ENCODE assay signal across 9 cellular contexts in genomic region chr10:1043532-1043995, GRCh38. TPM values are rescaled to one million over a fixed set of nuclear protein-coding genes. Genes with fewer than 3 reads are reported as not detected.
DNase-seq lines count a peak whose midpoint lies in the region; ATAC-seq, FAIRE-seq and TF ChIP-seq lines count a peak whose summit lies in the region.
"Had no signal": no experiment of that assay in that cellular context is flagged by ENCODE, and none has a peak within 500 bp of the region (broad histone marks: within the 10 kb centered on the region; RNA-seq: fewer than 3 reads in every experiment).

No MANE protein-coding gene starts in this region.

- H4K8ac ChIP-seq in mesenchymal stem cell (ENCODE audit: low read length) = no peak overlapping the region

- no peak overlapping the region for H3K14ac ChIP-seq in mesenchymal stem cell (ENCODE audit: low read length in 2 of 2)

- H3K27me3 Mint-ChIP-seq in activated T-cell treated with anti-CD3 and anti-CD28 coated beads, Interleukin-2, amount 50 U/mL, for 72 hours (ENCODE audit: low read depth) = no peaks in the 10 kb centered on the region

- H3K4me2 ChIP-seq in HepG2 (ENCODE audit: low read depth, low read length) (no peak overlapping the region), mesenchymal stem cell (ENCODE audit: low read length, poor library complexity, severe bottlenecking) (no peak overlapping the region)

- no peak overlapping the region for H2AFZ ChIP-seq in HepG2 (ENCODE audit: low read length)
- no peak overlapping the region for H2AFZ ChIP-seq in mesenchymal stem cell (ENCODE audit: low read depth, low read length)

- no peak overlapping the region for H3K18ac ChIP-seq in mesenchymal stem cell (ENCODE audit: low read depth in 1 of 2, low read length in 2 of 2)

- H2BK5ac ChIP-seq in mesenchymal stem cell (ENCODE audit: low read depth, low read length, poor library complexity, severe bottlenecking) = no peak overlapping the region

- H4K91ac ChIP-seq in mesenchymal stem cell (ENCODE audit: low read length) = no peak overlapping the region

- peaks cover 7% of the 10 kb centered on the region for H3K79me1 ChIP-seq in mesenchymal stem cell (replicated peaks; ENCODE audit: low read length, poor library complexity, severe bottlenecking)

- no TSS peak for BruUV-seq in HepG2 (replicated peaks; lab: Mats Ljungman, UMichigan)

- H2AK5ac ChIP-seq in mesenchymal stem cell (ENCODE audit: low read length, severe bottlenecking) = no peak overlapping the region

- H3K27me3 ChIP-seq in liver (ENCODE audit: control insufficient read depth in 4 of 4, insufficient read depth in 4 of 4, low read length in 3 of 4) (no peaks in the 10 kb centered on the region), HepG2 (ENCODE audit: control insufficient read depth in 1 of 2, insufficient read depth in 2 of 2, low read length in 2 of 2) (no peaks in the 10 kb centered on the region; a peak in 1 of 5 replicates), mesenchymal stem cell (ENCODE audit: control insufficient read depth in 1 of 2, insufficient read depth in 1 of 2, low read length in 2 of 2) (no peaks in the 10 kb centered on the region), SJCRH30 (no peaks in the 10 kb centered on the region)

- intact Hi-C loops in HepG2 (cut with micrococcal nuclease; ENCODE audit: unreplicated experiment) = no loop called here

- TF ChIP-seq CTCF in liver (IDR thresholded peaks at IDR 0.05; ENCODE audit: low read depth, low read length, missing input control) (no peak), HepG2 (CRISPR knock-in tag; IDR thresholded peaks at IDR 0.05) (no peak)

- H4K20me1 ChIP-seq in HepG2 (ENCODE audit: insufficient read depth, low read length) = peaks cover 58% of the 10 kb centered on the region

- H2BK12ac ChIP-seq in mesenchymal stem cell (ENCODE audit: low read length in 2 of 2) = no peak overlapping the region

- H2BK120ac ChIP-seq in mesenchymal stem cell (ENCODE audit: low read depth, low read length) = no peak overlapping the region

- CTCF ChIA-PET in HepG2 (lab: Yijun Ruan, JAX; ENCODE audit: low intra/inter-chr PET ratio, low total read pairs) = no interaction called here

- no peak for DNase-seq in HepG2 (ENCODE audit: low spot score)
- no peak for DNase-seq in activated T-cell treated with anti-CD3 and anti-CD28 coated beads, Interleukin-2, amount 50 U/mL, for 72 hours
- peak; percentile 33 for DNase-seq in mesenchymal stem cell
- no peak for DNase-seq in SJCRH30
- no peak for DNase-seq in middle frontal gyrus (ENCODE audit: extremely low spot score, low spot score)
- no peak for DNase-seq in SKM-1 treated with dmso at 0.1 percent for 144 hours (lab: John Stamatoyannopoulos, UW; ENCODE audit: unreplicated experiment)

- H3K36me3 ChIP-seq in liver (ENCODE audit: control insufficient read depth in 4 of 4, insufficient read depth in 3 of 4, low read depth in 1 of 4, low read length in 3 of 4) = peaks cover 5 to 36% (median 30%) of the 10 kb centered on the region in 4 donors
- H3K36me3 ChIP-seq in HepG2 (replicated peaks in 1 of 2; ENCODE audit: control insufficient read depth in 1 of 2, insufficient read depth in 2 of 2, low read length in 2 of 2) = peaks cover 7 to 30% of the 10 kb centered on the region in 2 experiments
- peaks cover 19 to 70% of the 10 kb centered on the region in 2 experiments for H3K36me3 ChIP-seq in mesenchymal stem cell (ENCODE audit: control insufficient read depth in 1 of 2, insufficient read depth in 2 of 2, low read depth in 1 of 2, low read length in 2 of 2)
- peaks cover 34% of the 10 kb centered on the region for H3K36me3 ChIP-seq in SJCRH30

- POLR2A ChIA-PET in HepG2 (lab: Yijun Ruan, JAX) = no interaction called here

- H3K4me1 ChIP-seq in liver (ENCODE audit: control insufficient read depth in 4 of 4, insufficient read depth in 4 of 4, low read length in 3 of 4) (peaks cover 0 to 26% (median 12%) of the 10 kb centered on the region in 4 donors), HepG2 (ENCODE audit: insufficient read depth, low read length) (peaks cover 33% of the 10 kb centered on the region), mesenchymal stem cell (ENCODE audit: control insufficient read depth, insufficient read depth, low read depth, low read length) (peaks cover 7% of the 10 kb centered on the region), SJCRH30 (no peaks in the 10 kb centered on the region)

- H3K4me3 Mint-ChIP-seq in activated T-cell treated with anti-CD3 and anti-CD28 coated beads, Interleukin-2, amount 50 U/mL, for 72 hours = peak overlapping the region; percentile 65 to 70

- ATAC-seq in HepG2 (no peak; the same call in 2 of the 3 replicates), HG03103 (IDR thresholded peaks at IDR 0.05; ENCODE audit: low read depth, unreplicated experiment) (peak; percentile 51)
- peak; percentile 28 to 49 for ATAC-seq in activated T-cell treated with anti-CD3 and anti-CD28 coated beads, Interleukin-2, amount 50 U/mL, for 72 hours (replicated peaks in 1 of 2)

- peaks cover 41% of the 10 kb centered on the region for H3K4me1 Mint-ChIP-seq in activated T-cell treated with anti-CD3 and anti-CD28 coated beads, Interleukin-2, amount 50 U/mL, for 72 hours (ENCODE audit: low read depth)

- H3K9ac ChIP-seq in liver (ENCODE audit: low read depth in 1 of 2, low read length in 2 of 2) (peak overlapping the region in 1 of 2 donors; percentile 48), HepG2 (ENCODE audit: insufficient read depth, low read depth, low read length) (no peak overlapping the region), mesenchymal stem cell (ENCODE audit: low read length) (no peak overlapping the region)

- H3K27ac ChIP-seq in liver (ENCODE audit: low read depth in 1 of 2, low read length in 2 of 2) = peak overlapping the region; percentile 58 to 59
- no peak overlapping the region for H3K27ac ChIP-seq in HepG2 (ENCODE audit: extremely low read length, insufficient read depth, low read length)
- H3K27ac ChIP-seq in mesenchymal stem cell (ENCODE audit: low read length, poor library complexity, severe bottlenecking) = no peak overlapping the region
- H3K27ac ChIP-seq in SJCRH30 = no peak overlapping the region

- no peak overlapping the region for H3K4ac ChIP-seq in mesenchymal stem cell (ENCODE audit: low read depth in 1 of 2, low read length in 2 of 2)

- no peak for TF ChIP-seq RAD21 in liver (IDR thresholded peaks at IDR 0.05)
- TF ChIP-seq RAD21 in HepG2 (CRISPR knock-in tag; IDR thresholded peaks at IDR 0.05) = no peak

- H3K9me3 Mint-ChIP-seq in activated T-cell treated with anti-CD3 and anti-CD28 coated beads, Interleukin-2, amount 50 U/mL, for 72 hours = no peaks in the 10 kb centered on the region

- WGBS in liver = 72% methylated on average over 12 of the region's 12 CpGs
- 91% methylated on average over 12 of the region's 12 CpGs for WGBS in HepG2 (ENCODE audit: low lambda C conversion rate)
- WGBS in mesenchymal stem cell = 94% methylated on average over 12 of the region's 12 CpGs

- peak overlapping the region; percentile 82 for H3K27ac Mint-ChIP-seq in activated T-cell treated with anti-CD3 and anti-CD28 coated beads, Interleukin-2, amount 50 U/mL, for 72 hours

- TF ChIP-seq POLR2A in HepG2 (IDR thresholded peaks at IDR 0.05; ENCODE audit: insufficient read depth in 1 of 2, low read depth in 2 of 2, low read length in 2 of 2) = no peak

- no peak overlapping the region for H3K4me3 ChIP-seq in liver (ENCODE audit: low read depth in 1 of 3, low read length in 3 of 3)
- H3K4me3 ChIP-seq in HepG2 (replicated peaks in 1 of 3; ENCODE audit: insufficient read depth in 1 of 3, low read depth in 2 of 3, low read length in 3 of 3) = no peak overlapping the region
- no peak overlapping the region for H3K4me3 ChIP-seq in mesenchymal stem cell (ENCODE audit: insufficient read depth in 1 of 2, low read depth in 1 of 2, low read length in 2 of 2)
- no peak overlapping the region for H3K4me3 ChIP-seq in SJCRH30

- no peak for FAIRE-seq in HepG2 (lab: Jason Lieb, UNC)
- FAIRE-seq: TTC549 had no signal

- H3K79me2 ChIP-seq in HepG2 (ENCODE audit: insufficient read depth, low read length) = peaks cover 46% of the 10 kb centered on the region

- no peak overlapping the region for H3K23ac ChIP-seq in mesenchymal stem cell (ENCODE audit: low read length in 2 of 2)

- H2BK15ac ChIP-seq in mesenchymal stem cell (ENCODE audit: low read depth, poor library complexity, severe bottlenecking) = no peak overlapping the region

- H3K36me3 Mint-ChIP-seq in activated T-cell treated with anti-CD3 and anti-CD28 coated beads, Interleukin-2, amount 50 U/mL, for 72 hours (ENCODE audit: insufficient read depth in 2 of 2) = peaks cover 4 to 19% of the 10 kb centered on the region in 2 donors

- TF ChIP-seq EP300 in HepG2 (IDR thresholded peaks at IDR 0.05; ENCODE audit: low read depth in 2 of 2, low read length in 2 of 2) (no peak), HepG2 (CRISPR knock-in tag; IDR thresholded peaks at IDR 0.05; ENCODE audit: borderline replicate concordance) (no peak)

- H3K9me3 ChIP-seq in liver (ENCODE audit: control insufficient read depth in 4 of 4, low read length in 3 of 4) (no peaks in the 10 kb centered on the region), HepG2 (ENCODE audit: low read length) (no peaks in the 10 kb centered on the region), mesenchymal stem cell (ENCODE audit: control insufficient read depth, low read length) (no peaks in the 10 kb centered on the region), SJCRH30 (replicated peaks) (no peaks in the 10 kb centered on the region)

- in situ Hi-C loops in HepG2 (cut with HindIII; ENCODE audit: extremely low pct_ligation_motif_present, low pct_unique_long_range_greater_than_20kb) = no loop called here

RNA-seq across cellular contexts. Expression of gene IDI1, which starts 5.4 kb away (rescaled TPM):
- total RNA-seq in liver = 100 to 1,000 TPM; 137 to 264 TPM
- polyA plus RNA-seq in liver = 10 to 100 TPM; 78.8 to 80.5 TPM
- 145 and 247 TPM in 2 replicates for total RNA-seq in HepG2 (2016; rRNA removed; fragmentation: Illumina TruSeq; extraction: Trizol)
- total RNA-seq in HepG2 (2016; cell fraction: cytosol; rRNA removed; fragmentation: Illumina TruSeq; extraction: Trizol; ENCODE audit: low read depth) = 30.6 and 36.4 TPM in 2 replicates
- 151 and 249 TPM in 2 replicates for total RNA-seq in HepG2 (2016; cell fraction: insoluble cytoplasmic fraction; rRNA removed; fragmentation: Illumina TruSeq; extraction: Trizol)
- 51.4 and 56.7 TPM in 2 replicates for total RNA-seq in HepG2 (2016; cell fraction: membrane; rRNA removed; fragmentation: Illumina TruSeq; extraction: Trizol)
- total RNA-seq in HepG2 (2016; cell fraction: nucleus; rRNA removed; fragmentation: Illumina TruSeq; extraction: Trizol) = 95.7 and 98.8 TPM in 2 replicates
- polyA plus RNA-seq in HepG2 (2011; rRNA removed) = 44.4 and 56.6 TPM in 2 replicates
- 17.6 and 37.3 TPM in 2 replicates for polyA plus RNA-seq in HepG2 (2011; cell fraction: cytosol; rRNA removed)
- 43.0 and 68.2 TPM in 2 replicates for polyA plus RNA-seq in HepG2 (2011; cell fraction: nucleus; rRNA removed)
- 95.0 and 101 TPM in 2 replicates for polyA plus RNA-seq in HepG2 (2012)
- polyA plus RNA-seq in HepG2 (2016; cell fraction: cytosol; fragmentation: Illumina TruSeq; extraction: Trizol; ENCODE audit: low read depth) = 11.6 and 13.1 TPM in 2 replicates
- polyA plus RNA-seq in HepG2 (2016; cell fraction: insoluble cytoplasmic fraction; fragmentation: Illumina TruSeq; extraction: Trizol; ENCODE audit: low read depth) = 253 and 286 TPM in 2 replicates
- polyA plus RNA-seq in HepG2 (2016; cell fraction: membrane; fragmentation: Illumina TruSeq; extraction: Trizol; ENCODE audit: low read depth) = 34.8 and 35.9 TPM in 2 replicates
- 142 and 155 TPM in 2 replicates for polyA plus RNA-seq in HepG2 (2016; cell fraction: nucleus; fragmentation: Illumina TruSeq; extraction: Trizol; ENCODE audit: insufficient read depth, low read depth)
- polyA minus RNA-seq in HepG2 (2011; rRNA and poly(A)+ RNA removed; ENCODE audit: low replicate concordance) = 13.6 and 22.4 TPM in 2 replicates
- polyA minus RNA-seq in HepG2 (2011; cell fraction: cytosol; rRNA and poly(A)+ RNA removed) = 13.5 and 22.8 TPM in 2 replicates
- 43.5 and 60.7 TPM in 2 replicates for polyA minus RNA-seq in HepG2 (2011; cell fraction: nucleus; rRNA and poly(A)+ RNA removed)
- total RNA-seq in activated T-cell treated with anti-CD3 and anti-CD28 coated beads, Interleukin-2, amount 50 U/mL, for 72 hours = 10 to 100 TPM; 37.4 to 46.7 TPM
- 198 TPM for polyA plus RNA-seq in mesenchymal stem cell (2013, experiment 1 of 2)
- 211 TPM for polyA plus RNA-seq in mesenchymal stem cell (2013, experiment 2 of 2)
- 66.8 and 70.0 TPM in 2 replicates for total RNA-seq in SJCRH30 (2014; rRNA removed; shearing (Covaris generic))

RNA-seq across cellular contexts. Expression of gene WDR37, which starts 12.6 kb away (rescaled TPM):
- total RNA-seq in liver = 10 to 100 TPM in 1 of 2 donors, 1 to 10 TPM in 1; 6.9 to 12.1 TPM
- 1 to 10 TPM; 3.6 to 4.3 TPM for polyA plus RNA-seq in liver
- 5.4 and 5.9 TPM in 2 replicates for total RNA-seq in HepG2 (2016; rRNA removed; fragmentation: Illumina TruSeq; extraction: Trizol)
- total RNA-seq in HepG2 (2016; cell fraction: cytosol; rRNA removed; fragmentation: Illumina TruSeq; extraction: Trizol; ENCODE audit: low read depth) = 14.4 and 16.4 TPM in 2 replicates
- 4.7 and 6.1 TPM in 2 replicates for total RNA-seq in HepG2 (2016; cell fraction: insoluble cytoplasmic fraction; rRNA removed; fragmentation: Illumina TruSeq; extraction: Trizol)
- total RNA-seq in HepG2 (2016; cell fraction: membrane; rRNA removed; fragmentation: Illumina TruSeq; extraction: Trizol) = 8.1 and 8.5 TPM in 2 replicates
- 7.7 and 7.8 TPM in 2 replicates for total RNA-seq in HepG2 (2016; cell fraction: nucleus; rRNA removed; fragmentation: Illumina TruSeq; extraction: Trizol)
- polyA plus RNA-seq in HepG2 (2011; rRNA removed) = 7.5 and 8.6 TPM in 2 replicates
- polyA plus RNA-seq in HepG2 (2011; cell fraction: cytosol; rRNA removed) = 5.3 TPM in 2 replicates
- polyA plus RNA-seq in HepG2 (2011; cell fraction: nucleus; rRNA removed) = 19.8 and 22.5 TPM in 2 replicates
- polyA plus RNA-seq in HepG2 (2012) = 6.1 and 6.9 TPM in 2 replicates
- polyA plus RNA-seq in HepG2 (2016; cell fraction: cytosol; fragmentation: Illumina TruSeq; extraction: Trizol; ENCODE audit: low read depth) = 0.37 and 0.41 TPM in 2 replicates
- 4.6 and 5.8 TPM in 2 replicates for polyA plus RNA-seq in HepG2 (2016; cell fraction: insoluble cytoplasmic fraction; fragmentation: Illumina TruSeq; extraction: Trizol; ENCODE audit: low read depth)
- 1.1 and 1.2 TPM in 2 replicates for polyA plus RNA-seq in HepG2 (2016; cell fraction: membrane; fragmentation: Illumina TruSeq; extraction: Trizol; ENCODE audit: low read depth)
- polyA plus RNA-seq in HepG2 (2016; cell fraction: nucleus; fragmentation: Illumina TruSeq; extraction: Trizol; ENCODE audit: insufficient read depth, low read depth) = 16.0 TPM in 2 replicates
- 39.9 and 41.7 TPM in 2 replicates for polyA minus RNA-seq in HepG2 (2011; rRNA and poly(A)+ RNA removed; ENCODE audit: low replicate concordance)
- 7.3 and 13.4 TPM in 2 replicates for polyA minus RNA-seq in HepG2 (2011; cell fraction: cytosol; rRNA and poly(A)+ RNA removed)
- 16.2 and 17.1 TPM in 2 replicates for polyA minus RNA-seq in HepG2 (2011; cell fraction: nucleus; rRNA and poly(A)+ RNA removed)
- 10 to 100 TPM; 18.1 to 18.7 TPM for total RNA-seq in activated T-cell treated with anti-CD3 and anti-CD28 coated beads, Interleukin-2, amount 50 U/mL, for 72 hours
- 18.0 TPM for polyA plus RNA-seq in mesenchymal stem cell (2013, experiment 1 of 2)
- 17.1 TPM for polyA plus RNA-seq in mesenchymal stem cell (2013, experiment 2 of 2)
- total RNA-seq in SJCRH30 (2014; rRNA removed; shearing (Covaris generic)) = 5.6 and 6.1 TPM in 2 replicates

RNA-seq across cellular contexts. Expression of gene IDI2, which starts 17.9 kb away (rescaled TPM):
- total RNA-seq in liver = not detected
- polyA plus RNA-seq in liver = not detected
- total RNA-seq in HepG2 (2016; rRNA removed; fragmentation: Illumina TruSeq; extraction: Trizol) = not detected in 2 replicates
- not detected in 2 replicates for total RNA-seq in HepG2 (2016; cell fraction: cytosol; rRNA removed; fragmentation: Illumina TruSeq; extraction: Trizol; ENCODE audit: low read depth)
- not detected in 2 replicates for total RNA-seq in HepG2 (2016; cell fraction: insoluble cytoplasmic fraction; rRNA removed; fragmentation: Illumina TruSeq; extraction: Trizol)
- total RNA-seq in HepG2 (2016; cell fraction: membrane; rRNA removed; fragmentation: Illumina TruSeq; extraction: Trizol) = not detected in 2 replicates
- not detected in 2 replicates for total RNA-seq in HepG2 (2016; cell fraction: nucleus; rRNA removed; fragmentation: Illumina TruSeq; extraction: Trizol)
- not detected in 2 replicates for polyA plus RNA-seq in HepG2 (2011; rRNA removed)
- polyA plus RNA-seq in HepG2 (2011; cell fraction: cytosol; rRNA removed) = not detected in 2 replicates
- polyA plus RNA-seq in HepG2 (2011; cell fraction: nucleus; rRNA removed) = not detected in 2 replicates
- not detected in 2 replicates for polyA plus RNA-seq in HepG2 (2012)
- not detected in 2 replicates for polyA plus RNA-seq in HepG2 (2016; cell fraction: cytosol; fragmentation: Illumina TruSeq; extraction: Trizol; ENCODE audit: low read depth)
- polyA plus RNA-seq in HepG2 (2016; cell fraction: insoluble cytoplasmic fraction; fragmentation: Illumina TruSeq; extraction: Trizol; ENCODE audit: low read depth) = not detected in 2 replicates
- polyA plus RNA-seq in HepG2 (2016; cell fraction: membrane; fragmentation: Illumina TruSeq; extraction: Trizol; ENCODE audit: low read depth) = not detected in 2 replicates
- not detected in 2 replicates for polyA plus RNA-seq in HepG2 (2016; cell fraction: nucleus; fragmentation: Illumina TruSeq; extraction: Trizol; ENCODE audit: insufficient read depth, low read depth)
- polyA minus RNA-seq in HepG2 (2011; rRNA and poly(A)+ RNA removed; ENCODE audit: low replicate concordance) = not detected in 2 replicates
- not detected in 2 replicates for polyA minus RNA-seq in HepG2 (2011; cell fraction: cytosol; rRNA and poly(A)+ RNA removed)
- not detected in 2 replicates for polyA minus RNA-seq in HepG2 (2011; cell fraction: nucleus; rRNA and poly(A)+ RNA removed)
- total RNA-seq in activated T-cell treated with anti-CD3 and anti-CD28 coated beads, Interleukin-2, amount 50 U/mL, for 72 hours = not detected
- polyA plus RNA-seq in mesenchymal stem cell (2013, experiment 1 of 2) = not detected
- polyA plus RNA-seq in mesenchymal stem cell (2013, experiment 2 of 2) = not detected
- not detected in 2 replicates for total RNA-seq in SJCRH30 (2014; rRNA removed; shearing (Covaris generic))

RNA-seq across cellular contexts. Expression of gene GTPBP4, which starts 55.3 kb away (rescaled TPM):
- total RNA-seq in liver = 10 to 100 TPM in 1 of 2 donors, 1 to 10 TPM in 1; 9.8 to 15.1 TPM
- 10 to 100 TPM; 10.7 to 13.6 TPM for polyA plus RNA-seq in liver
- 85.5 and 101 TPM in 2 replicates for total RNA-seq in HepG2 (2016; rRNA removed; fragmentation: Illumina TruSeq; extraction: Trizol)
- total RNA-seq in HepG2 (2016; cell fraction: cytosol; rRNA removed; fragmentation: Illumina TruSeq; extraction: Trizol; ENCODE audit: low read depth) = 9.2 and 10.8 TPM in 2 replicates
- total RNA-seq in HepG2 (2016; cell fraction: insoluble cytoplasmic fraction; rRNA removed; fragmentation: Illumina TruSeq; extraction: Trizol) = 73.1 and 98.3 TPM in 2 replicates
- 17.2 and 23.2 TPM in 2 replicates for total RNA-seq in HepG2 (2016; cell fraction: membrane; rRNA removed; fragmentation: Illumina TruSeq; extraction: Trizol)
- 61.0 and 70.2 TPM in 2 replicates for total RNA-seq in HepG2 (2016; cell fraction: nucleus; rRNA removed; fragmentation: Illumina TruSeq; extraction: Trizol)
- 20.1 and 24.1 TPM in 2 replicates for polyA plus RNA-seq in HepG2 (2011; rRNA removed)
- 9.2 and 11.6 TPM in 2 replicates for polyA plus RNA-seq in HepG2 (2011; cell fraction: cytosol; rRNA removed)
- 31.1 and 31.6 TPM in 2 replicates for polyA plus RNA-seq in HepG2 (2011; cell fraction: nucleus; rRNA removed)
- polyA plus RNA-seq in HepG2 (2012) = 37.7 and 40.3 TPM in 2 replicates
- polyA plus RNA-seq in HepG2 (2016; cell fraction: cytosol; fragmentation: Illumina TruSeq; extraction: Trizol; ENCODE audit: low read depth) = 3.6 and 4.3 TPM in 2 replicates
- polyA plus RNA-seq in HepG2 (2016; cell fraction: insoluble cytoplasmic fraction; fragmentation: Illumina TruSeq; extraction: Trizol; ENCODE audit: low read depth) = 116 and 119 TPM in 2 replicates
- 8.8 and 12.3 TPM in 2 replicates for polyA plus RNA-seq in HepG2 (2016; cell fraction: membrane; fragmentation: Illumina TruSeq; extraction: Trizol; ENCODE audit: low read depth)
- 109 and 116 TPM in 2 replicates for polyA plus RNA-seq in HepG2 (2016; cell fraction: nucleus; fragmentation: Illumina TruSeq; extraction: Trizol; ENCODE audit: insufficient read depth, low read depth)
- 35.4 and 59.3 TPM in 2 replicates for polyA minus RNA-seq in HepG2 (2011; rRNA and poly(A)+ RNA removed; ENCODE audit: low replicate concordance)
- 14.2 and 15.8 TPM in 2 replicates for polyA minus RNA-seq in HepG2 (2011; cell fraction: cytosol; rRNA and poly(A)+ RNA removed)
- polyA minus RNA-seq in HepG2 (2011; cell fraction: nucleus; rRNA and poly(A)+ RNA removed) = 62.8 and 65.3 TPM in 2 replicates
- total RNA-seq in activated T-cell treated with anti-CD3 and anti-CD28 coated beads, Interleukin-2, amount 50 U/mL, for 72 hours = 10 to 100 TPM; 76.9 to 78.1 TPM
- 33.3 TPM for polyA plus RNA-seq in mesenchymal stem cell (2013, experiment 1 of 2)
- 29.9 TPM for polyA plus RNA-seq in mesenchymal stem cell (2013, experiment 2 of 2)
- 52.3 and 58.5 TPM in 2 replicates for total RNA-seq in SJCRH30 (2014; rRNA removed; shearing (Covaris generic))

Comparison
In these comparisons a context has a peak if more than half of its experiments do, and no peak if none do; other contexts are left out.
1. H3K27ac ChIP-seq: peak in liver (2 of 2); none in HepG2 (single experiment), mesenchymal stem cell (single experiment) and SJCRH30 (single experiment).